1 cellular context compared by ENCODE assay signal in genomic region chr2:9235388-9236344, GRCh38.
TF ChIP-seq lines count a peak whose summit lies in the region.

No MANE protein-coding gene starts in this region.

TF ChIP-seq in HepG2, 621 proteins besides CTCF, POLR2A, EP300 and RAD21 (continued from another document and continues in another):
- TF ChIP-seq GRHL1 (CRISPR knock-in tag; conservative IDR thresholded peaks at IDR 0.05) (no peak), WIZ (CRISPR knock-in tag; IDR thresholded peaks at IDR 0.05) (no peak), GABPB1 (CRISPR knock-in tag; IDR thresholded peaks at IDR 0.05) (peak; percentile 39; the same call in 1 of the 2 replicates), HOXA7 (CRISPR knock-in tag; IDR thresholded peaks at IDR 0.05) (no peak), AFF4 (CRISPR knock-in tag; IDR thresholded peaks at IDR 0.05) (no peak; the same call in 1 of the 2 replicates), TGIF2 (CRISPR knock-in tag; IDR thresholded peaks at IDR 0.05) (0 out of 2 replicates have a peak, but pooled peaks have one; percentile 51), MIER2 (CRISPR knock-in tag; IDR thresholded peaks at IDR 0.05) (no peak), ZNF816 (CRISPR knock-in tag; IDR thresholded peaks at IDR 0.05; ENCODE audit: borderline replicate concordance) (no peak), RXRA (CRISPR knock-in tag; IDR thresholded peaks at IDR 0.05) (peak; percentile 28; the same call in 1 of the 2 replicates), MTF2 (CRISPR knock-in tag; IDR thresholded peaks at IDR 0.05; ENCODE audit: borderline replicate concordance) (no peak), ZNF333 (CRISPR knock-in tag; IDR thresholded peaks at IDR 0.05; ENCODE audit: borderline replicate concordance) (no peak; the same call in 1 of the 2 replicates), ZNF598 (CRISPR knock-in tag; IDR thresholded peaks at IDR 0.05; ENCODE audit: borderline replicate concordance) (peak; percentile 84; the same call in 1 of the 2 replicates), SOX13 (IDR thresholded peaks at IDR 0.05) (no peak), SOX13 (CRISPR knock-in tag; conservative IDR thresholded peaks at IDR 0.05 in 1 of 2, IDR thresholded peaks at IDR 0.05 in 1 of 2) (peak in 1 of 2 experiments; percentile 11; a peak in 1 of 4 replicates), PRDM15 (CRISPR knock-in tag; IDR thresholded peaks at IDR 0.05) (no peak), BRCA1 (CRISPR knock-in tag; IDR thresholded peaks at IDR 0.05) (no peak), SALL1 (CRISPR knock-in tag; IDR thresholded peaks at IDR 0.05) (no peak), ZNF281 (CRISPR knock-in tag; IDR thresholded peaks at IDR 0.05; ENCODE audit: borderline replicate concordance) (no peak), KMT2A (CRISPR knock-in tag; IDR thresholded peaks at IDR 0.05) (0 out of 2 replicates have a peak, but pooled peaks have one; percentile 41), ZFP82 (CRISPR knock-in tag; IDR thresholded peaks at IDR 0.05; ENCODE audit: borderline replicate concordance) (no peak), MAZ (IDR thresholded peaks at IDR 0.05; ENCODE audit: borderline replicate concordance, low read depth, low read length) (no peak), MAZ (CRISPR knock-in tag; IDR thresholded peaks at IDR 0.05; ENCODE audit: low read depth) (peak; percentile 40; the same call in 1 of the 2 replicates), FOSL2 (CRISPR knock-in tag; IDR thresholded peaks at IDR 0.05) (0 out of 2 replicates have a peak, but pooled peaks have one; percentile 49), ZNF672 (CRISPR knock-in tag; IDR thresholded peaks at IDR 0.05) (no peak), HIC2 (CRISPR knock-in tag; IDR thresholded peaks at IDR 0.05; ENCODE audit: low read depth) (peak; percentile 55; the same call in 1 of the 2 replicates), MLLT10 (CRISPR knock-in tag; IDR thresholded peaks at IDR 0.05) (no peak), KMT2B (CRISPR knock-in tag; IDR thresholded peaks at IDR 0.05) (0 out of 2 replicates have a peak, but pooled peaks have one; percentile 22), GATAD2A (CRISPR knock-in tag; IDR thresholded peaks at IDR 0.05) (peak; percentile 51), ZNF839 (CRISPR knock-in tag; IDR thresholded peaks at IDR 0.05; ENCODE audit: borderline replicate concordance) (no peak), ZBTB38 (CRISPR knock-in tag; IDR thresholded peaks at IDR 0.05) (peak; percentile 76), CBX2 (IDR thresholded peaks at IDR 0.05; ENCODE audit: low read depth, low read length) (no peak), CBX2 (CRISPR knock-in tag; IDR thresholded peaks at IDR 0.05; ENCODE audit: low read depth) (no peak), MAFF (IDR thresholded peaks at IDR 0.05; ENCODE audit: low read depth, low read length) (no peak), NFAT5 (CRISPR knock-in tag; IDR thresholded peaks at IDR 0.05) (0 out of 2 replicates have a peak, but pooled peaks have one; percentile 16), ZNF788 (CRISPR knock-in tag; IDR thresholded peaks at IDR 0.05; ENCODE audit: borderline replicate concordance) (peak; percentile 52; the same call in 1 of the 2 replicates), FOXO1 (CRISPR knock-in tag; IDR thresholded peaks at IDR 0.05) (0 out of 2 replicates have a peak, but pooled peaks have one; percentile 14), ZNF18 (CRISPR knock-in tag; IDR thresholded peaks at IDR 0.05; ENCODE audit: insufficient replicate concordance) (no peak), ETV5 (CRISPR knock-in tag; IDR thresholded peaks at IDR 0.05; ENCODE audit: borderline replicate concordance) (peak; percentile 35; the same call in 1 of the 2 replicates), ZNF354B (CRISPR knock-in tag; IDR thresholded peaks at IDR 0.05) (peak; percentile 63; the same call in 1 of the 2 replicates)
